In the genomic region with DNA sequence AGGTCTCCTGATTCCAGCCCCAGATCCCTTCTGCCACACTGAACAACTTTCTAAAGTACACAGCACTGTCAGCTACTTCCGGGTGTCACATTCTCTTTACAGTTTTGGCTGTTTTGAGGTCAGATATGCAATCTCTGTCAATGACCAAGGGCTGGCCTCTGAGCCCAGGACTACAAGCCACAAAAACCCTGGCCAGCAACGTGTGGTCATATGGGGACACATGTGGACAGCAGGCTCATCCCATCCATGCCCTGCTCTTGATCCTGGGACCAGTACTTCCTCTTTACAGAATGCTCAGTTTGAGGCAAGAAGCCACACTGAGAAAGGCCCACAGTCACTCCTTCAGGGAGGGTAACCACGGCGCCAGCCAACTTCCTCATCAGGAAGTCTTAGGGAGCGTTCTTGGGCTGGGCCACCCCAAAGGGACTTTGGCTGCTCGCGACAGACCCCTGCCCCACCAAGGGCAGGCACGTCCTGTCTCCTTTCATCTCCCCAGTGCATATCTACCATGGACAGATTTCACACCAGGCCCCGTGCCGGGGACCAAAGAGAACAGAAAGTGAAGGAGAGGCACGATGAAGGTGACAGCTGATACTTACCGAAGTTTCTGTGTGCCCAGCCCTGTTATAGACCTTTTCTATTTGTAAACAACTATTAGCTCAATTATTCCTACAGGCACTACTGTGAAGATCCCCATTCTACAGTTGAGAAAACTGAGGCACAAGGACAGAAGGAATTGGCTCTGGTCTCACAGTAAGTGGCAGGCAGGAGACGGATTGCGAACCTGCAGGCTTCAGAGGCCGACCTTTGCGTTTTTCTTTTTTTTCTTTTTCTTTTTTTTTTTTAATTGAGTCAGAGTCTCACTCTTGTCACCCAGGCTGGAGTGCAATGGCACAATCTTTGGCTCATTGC, we compare ENCODE assay signal across 1 cellular context.
TF ChIP-seq lines count a peak whose summit lies in the region.

No MANE protein-coding gene starts in this region.

TF ChIP-seq in IMR-90, 13 proteins besides CTCF, POLR2A, EP300 and RAD21 (continued from another document):
- TF ChIP-seq CEBPB (IDR thresholded peaks at IDR 0.05; ENCODE audit: low read depth, low read length): no peak
- TF ChIP-seq NFE2L2 (IDR thresholded peaks at IDR 0.05; ENCODE audit: low read depth, low read length): no peak
- TF ChIP-seq RFX5 (IDR thresholded peaks at IDR 0.05; ENCODE audit: low read depth, low read length): no peak
- no peak for TF ChIP-seq MXI1 (IDR thresholded peaks at IDR 0.05; ENCODE audit: borderline replicate concordance, low read depth, low read length)
- TF ChIP-seq MAZ (IDR thresholded peaks at IDR 0.05; ENCODE audit: borderline replicate concordance, low read depth, low read length): no peak
- TF ChIP-seq CHD1 (IDR thresholded peaks at IDR 0.05; ENCODE audit: low read depth, low read length): no peak
- TF ChIP-seq BHLHE40 (IDR thresholded peaks at IDR 0.05; ENCODE audit: low read depth, low read length): no peak
- TF ChIP-seq, protein P1, sequence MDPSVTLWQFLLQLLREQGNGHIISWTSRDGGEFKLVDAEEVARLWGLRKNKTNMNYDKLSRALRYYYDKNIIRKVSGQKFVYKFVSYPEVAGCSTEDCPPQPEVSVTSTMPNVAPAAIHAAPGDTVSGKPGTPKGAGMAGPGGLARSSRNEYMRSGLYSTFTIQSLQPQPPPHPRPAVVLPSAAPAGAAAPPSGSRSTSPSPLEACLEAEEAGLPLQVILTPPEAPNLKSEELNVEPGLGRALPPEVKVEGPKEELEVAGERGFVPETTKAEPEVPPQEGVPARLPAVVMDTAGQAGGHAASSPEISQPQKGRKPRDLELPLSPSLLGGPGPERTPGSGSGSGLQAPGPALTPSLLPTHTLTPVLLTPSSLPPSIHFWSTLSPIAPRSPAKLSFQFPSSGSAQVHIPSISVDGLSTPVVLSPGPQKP (IDR thresholded peaks at IDR 0.05; ENCODE audit: borderline replicate concordance, low read depth, low read length): no peak
- TF ChIP-seq RCOR1 (IDR thresholded peaks at IDR 0.05; ENCODE audit: insufficient replicate concordance, low read length): no peak
- no peak for TF ChIP-seq SMC3 (IDR thresholded peaks at IDR 0.05; ENCODE audit: low read depth, low read length)
- TF ChIP-seq MAFK (IDR thresholded peaks at IDR 0.05; ENCODE audit: low read depth, low read length): no peak
